Comparison of ENCODE assay signal across 11 cellular contexts in genomic region chr13:40433577-40433976, GRCh38.
DNase-seq lines count a peak whose midpoint lies in the region; ATAC-seq and TF ChIP-seq lines count a peak whose summit lies in the region.
"Had no signal": no experiment of that assay in that cellular context is flagged by ENCODE, and none has a peak within 500 bp of the region (broad histone marks: within the 10 kb centered on the region; RNA-seq: fewer than 3 reads in every experiment).

No MANE protein-coding gene starts in this region.

- no peaks in the 10 kb centered on the region for H3K4me1 ChIP-seq in ascending aorta

- H3K27ac ChIP-seq in ascending aorta: no peak overlapping the region
- H3K27ac ChIP-seq: KMS-11 had no signal

- no peaks in the 10 kb centered on the region for H3K9me3 Mint-ChIP-seq in natural killer cell treated with Interleukin-12 subunit alpha and Interleukin-12 subunit beta and Interleukin-15 and Interleukin-18, amount 100 ng/mL, for 72 hours

- peak overlapping the region in 1 of 2 donors; percentile 41 for H3K27ac Mint-ChIP-seq in natural killer cell treated with Interleukin-12 subunit alpha and Interleukin-12 subunit beta and Interleukin-15 and Interleukin-18, amount 100 ng/mL, for 72 hours

- no peaks in the 10 kb centered on the region for H3K27me3 ChIP-seq in ascending aorta

- no peak overlapping the region for H3K4me3 ChIP-seq in ascending aorta

- intact Hi-C loops in ascending aorta (cut with DNase I): no loop called here

- ATAC-seq in GM18502 (IDR thresholded peaks at IDR 0.05; ENCODE audit: poor library complexity, unreplicated experiment) (peak; percentile 39), HG03095 (IDR thresholded peaks at IDR 0.05; ENCODE audit: unreplicated experiment) (peak; percentile 44), GM19467 (IDR thresholded peaks at IDR 0.05; ENCODE audit: unreplicated experiment) (no peak), GM18858 (IDR thresholded peaks at IDR 0.05; ENCODE audit: unreplicated experiment) (no peak)
- ATAC-seq in natural killer cell treated with Interleukin-12 subunit alpha and Interleukin-12 subunit beta and Interleukin-15 and Interleukin-18, amount 100 ng/mL, for 72 hours: peak; percentile 69 to 81

- peaks cover 0 to 3% of the 10 kb centered on the region in 2 donors for H3K27me3 Mint-ChIP-seq in natural killer cell treated with Interleukin-12 subunit alpha and Interleukin-12 subunit beta and Interleukin-15 and Interleukin-18, amount 100 ng/mL, for 72 hours

- no peaks in the 10 kb centered on the region for H3K9me3 ChIP-seq in ascending aorta

- TF ChIP-seq CTCF in ascending aorta (IDR thresholded peaks at IDR 0.05): no peak

- H3K4me3 Mint-ChIP-seq in natural killer cell treated with Interleukin-12 subunit alpha and Interleukin-12 subunit beta and Interleukin-15 and Interleukin-18, amount 100 ng/mL, for 72 hours: peak overlapping the region; percentile 8

- H3K36me3 Mint-ChIP-seq in natural killer cell treated with Interleukin-12 subunit alpha and Interleukin-12 subunit beta and Interleukin-15 and Interleukin-18, amount 100 ng/mL, for 72 hours: no peaks in the 10 kb centered on the region

- no peaks in the 10 kb centered on the region for H3K36me3 ChIP-seq in ascending aorta

- H3K4me1 Mint-ChIP-seq in natural killer cell treated with Interleukin-12 subunit alpha and Interleukin-12 subunit beta and Interleukin-15 and Interleukin-18, amount 100 ng/mL, for 72 hours (ENCODE audit: low read depth in 2 of 2): peaks cover 9 to 17% of the 10 kb centered on the region in 2 donors

- DNase-seq in activated CD4-positive, alpha-beta T cell treated with anti-CD3 and anti-CD28 coated beads for 48 hours: peak; percentile 31
- DNase-seq in natural killer cell treated with Interleukin-12 subunit alpha and Interleukin-12 subunit beta and Interleukin-15 and Interleukin-18, amount 100 ng/mL, for 72 hours (ENCODE audit: low spot score): no peak
- no peak for DNase-seq in ascending aorta (ENCODE audit: low spot score in 2 of 2)
- DNase-seq in EL: no peak
- DNase-seq: DMS 273 treated with DMSO at 0.1 percent for 48 hours, RPMI8226 had no signal

Comparison
In these comparisons a context has a peak if more than half of its experiments do, and no peak if none do; other contexts are left out.
1. ATAC-seq: peak in GM18502 (single experiment), HG03095 (single experiment) and natural killer cell treated with Interleukin-12 subunit alpha and Interleukin-12 subunit beta and Interleukin-15 and Interleukin-18, amount 100 ng/mL, for 72 hours (2 of 2); none in GM19467 (single experiment) and GM18858 (single experiment).